Comparison of ENCODE assay signal across 1 cellular context in the genomic region with DNA sequence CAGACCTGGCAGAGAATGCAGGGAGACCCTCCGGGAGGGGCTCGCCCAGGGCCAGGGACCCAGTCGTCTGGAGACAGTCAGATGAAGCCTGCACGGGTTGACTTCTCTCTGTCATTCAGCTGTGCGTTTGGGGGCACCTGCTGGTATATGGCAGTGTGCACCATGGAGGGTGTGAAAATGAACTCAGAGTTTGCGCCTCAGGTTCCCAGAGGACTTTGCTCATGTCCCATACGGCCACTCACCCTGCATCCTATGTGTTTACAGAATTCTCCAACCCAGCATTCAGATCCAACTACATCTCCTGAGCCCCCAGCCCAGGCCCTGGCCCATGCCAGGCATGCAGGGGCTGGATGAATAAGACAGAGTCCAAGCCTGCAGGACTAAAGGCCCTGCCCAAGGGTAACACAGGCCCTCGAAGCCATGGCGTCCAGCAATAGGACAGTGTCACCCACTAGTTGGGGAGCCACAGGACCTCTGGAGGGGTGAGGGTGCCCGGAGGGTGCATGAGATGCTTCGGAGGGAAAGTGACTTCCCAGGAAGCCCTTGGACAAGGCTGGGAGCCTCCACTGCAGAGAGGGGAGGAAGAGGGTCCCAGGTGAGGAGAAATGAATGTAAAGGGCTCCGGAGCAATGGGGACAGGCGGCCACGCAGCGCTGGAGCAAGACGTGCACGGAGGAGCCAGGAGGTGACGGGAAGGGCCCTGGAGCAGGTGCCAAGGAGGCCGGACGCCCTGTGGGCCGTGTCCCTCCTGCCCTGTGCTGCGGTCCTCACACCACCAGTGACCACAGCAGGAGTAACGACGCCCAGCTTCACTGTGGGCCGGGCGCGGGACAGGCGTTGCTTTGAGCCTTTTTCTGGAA.
TF ChIP-seq lines count a peak whose summit lies in the region.

No MANE protein-coding gene starts in this region.

TF ChIP-seq in K562, 482 proteins besides CTCF, POLR2A, EP300 and RAD21:
- TF ChIP-seq ZBTB7A (IDR thresholded peaks at IDR 0.05; ENCODE audit: borderline replicate concordance, control insufficient read depth, low read depth, low read length): peak; percentile 35; the same call in 1 of the 2 replicates
- TF ChIP-seq, protein P1, sequence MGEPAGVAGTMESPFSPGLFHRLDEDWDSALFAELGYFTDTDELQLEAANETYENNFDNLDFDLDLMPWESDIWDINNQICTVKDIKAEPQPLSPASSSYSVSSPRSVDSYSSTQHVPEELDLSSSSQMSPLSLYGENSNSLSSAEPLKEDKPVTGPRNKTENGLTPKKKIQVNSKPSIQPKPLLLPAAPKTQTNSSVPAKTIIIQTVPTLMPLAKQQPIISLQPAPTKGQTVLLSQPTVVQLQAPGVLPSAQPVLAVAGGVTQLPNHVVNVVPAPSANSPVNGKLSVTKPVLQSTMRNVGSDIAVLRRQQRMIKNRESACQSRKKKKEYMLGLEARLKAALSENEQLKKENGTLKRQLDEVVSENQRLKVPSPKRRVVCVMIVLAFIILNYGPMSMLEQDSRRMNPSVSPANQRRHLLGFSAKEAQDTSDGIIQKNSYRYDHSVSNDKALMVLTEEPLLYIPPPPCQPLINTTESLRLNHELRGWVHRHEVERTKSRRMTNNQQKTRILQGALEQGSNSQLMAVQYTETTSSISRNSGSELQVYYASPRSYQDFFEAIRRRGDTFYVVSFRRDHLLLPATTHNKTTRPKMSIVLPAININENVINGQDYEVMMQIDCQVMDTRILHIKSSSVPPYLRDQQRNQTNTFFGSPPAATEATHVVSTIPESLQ (CRISPR knock-in tag; IDR thresholded peaks at IDR 0.05): no peak
- TF ChIP-seq MCM3 (IDR thresholded peaks at IDR 0.05): no peak
- TF ChIP-seq RCOR1 (IDR thresholded peaks at IDR 0.05; ENCODE audit: borderline replicate concordance in 1 of 2, low read depth in 2 of 2, low read length in 2 of 2): no peak
- TF ChIP-seq TOE1 (IDR thresholded peaks at IDR 0.05; ENCODE audit: borderline replicate concordance): no peak
- no peak for TF ChIP-seq TOE1 (CRISPR knock-in tag; IDR thresholded peaks at IDR 0.05; ENCODE audit: borderline replicate concordance, low read depth)
- no peak for TF ChIP-seq ESRRB (CRISPR knock-in tag; IDR thresholded peaks at IDR 0.05; ENCODE audit: borderline replicate concordance)
- TF ChIP-seq HEY1 (CRISPR knock-in tag; IDR thresholded peaks at IDR 0.05; ENCODE audit: borderline replicate concordance): no peak
- no peak for TF ChIP-seq CLOCK (CRISPR knock-in tag; IDR thresholded peaks at IDR 0.05; ENCODE audit: borderline replicate concordance)
- no peak for TF ChIP-seq GTF2A2 (tag; IDR thresholded peaks at IDR 0.05)
